13 cellular contexts compared by ENCODE assay signal in the genomic region with DNA sequence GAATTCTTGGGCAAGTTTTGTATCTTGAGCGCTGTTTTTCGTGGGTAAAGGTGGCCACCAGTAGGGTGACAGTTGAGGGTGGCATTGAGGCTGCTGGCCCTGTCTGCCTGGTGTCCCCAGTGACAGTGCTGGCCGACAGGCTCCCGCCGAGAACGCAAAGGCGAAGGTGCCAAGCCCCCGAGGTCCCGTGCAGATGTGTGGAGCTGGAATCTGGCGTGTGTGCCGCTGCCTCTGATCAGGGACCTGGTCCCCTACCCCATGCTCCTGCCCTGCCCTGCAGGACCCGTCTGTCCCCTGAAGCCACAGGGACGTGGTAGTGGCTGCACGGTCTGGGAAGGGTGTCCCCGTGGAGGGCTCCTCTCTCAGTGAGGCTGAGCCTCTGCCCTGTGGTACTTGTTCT. TPM values are rescaled to one million over a fixed set of nuclear protein-coding genes. Genes with fewer than 3 reads are reported as not detected.
DNase-seq lines count a peak whose midpoint lies in the region; ATAC-seq lines count a peak whose summit lies in the region.
"Had no signal": no experiment of that assay in that cellular context is flagged by ENCODE, and none has a peak within 500 bp of the region (broad histone marks: within the 10 kb centered on the region; RNA-seq: fewer than 3 reads in every experiment).

No MANE protein-coding gene starts in this region.

- peak overlapping the region; percentile 67 for H3K27ac Mint-ChIP-seq in stimulated activated naive CD8-positive, alpha-beta T cell treated with anti-CD3 and anti-CD28 coated beads, Interleukin-15, Interleukin-2, amounts not matched to agents 100 ng/mL and 50 ng/mL, for 24 hours
- no peak overlapping the region for H3K27ac Mint-ChIP-seq in stimulated activated naive CD8-positive, alpha-beta T cell treated with anti-CD3 and anti-CD28 coated beads, Interleukin-15, amount 100 ng/mL, for 72 hours
- H3K27ac Mint-ChIP-seq in activated T-helper 17 cell treated with anti-CD3 and anti-CD28 coated beads, Interleukin-2, amount 50 U/mL, for 72 hours, result no peak overlapping the region
- peak overlapping the region in 5 of 6 donors; percentile 22 to 82 (median 67) for H3K27ac Mint-ChIP-seq in naive B cell

- no peak for ATAC-seq in stimulated activated naive CD8-positive, alpha-beta T cell treated with anti-CD3 and anti-CD28 coated beads, Interleukin-15, amount 100 ng/mL, for 72 hours
- no peak for ATAC-seq in activated T-helper 17 cell treated with anti-CD3 and anti-CD28 coated beads, Interleukin-2, amount 50 U/mL, for 72 hours (replicated peaks)
- ATAC-seq in naive B cell (ENCODE audit: low read depth in 2 of 2) (no peak), HG03521 (IDR thresholded peaks at IDR 0.05; ENCODE audit: unreplicated experiment) (no peak), GM21447 (IDR thresholded peaks at IDR 0.05; ENCODE audit: unreplicated experiment) (no peak), HG02885 (IDR thresholded peaks at IDR 0.05; ENCODE audit: poor library complexity, unreplicated experiment) (no peak), GM18511 (IDR thresholded peaks at IDR 0.05; ENCODE audit: unreplicated experiment) (no peak)
- ATAC-seq: pancreas had no signal

- no peaks in the 10 kb centered on the region for H3K9me3 Mint-ChIP-seq in stimulated activated naive CD8-positive, alpha-beta T cell treated with anti-CD3 and anti-CD28 coated beads, Interleukin-15, Interleukin-2, amounts not matched to agents 100 ng/mL and 50 ng/mL, for 24 hours
- H3K9me3 Mint-ChIP-seq in stimulated activated naive CD8-positive, alpha-beta T cell treated with anti-CD3 and anti-CD28 coated beads, Interleukin-15, amount 100 ng/mL, for 72 hours, result no peaks in the 10 kb centered on the region
- H3K9me3 Mint-ChIP-seq in activated T-helper 17 cell treated with anti-CD3 and anti-CD28 coated beads, Interleukin-2, amount 50 U/mL, for 72 hours, result no peaks in the 10 kb centered on the region
- no peaks in the 10 kb centered on the region for H3K9me3 Mint-ChIP-seq in naive B cell

- no peak for DNase-seq in stimulated activated naive CD8-positive, alpha-beta T cell treated with anti-CD3 and anti-CD28 coated beads, Interleukin-15, amount 100 ng/mL, for 72 hours
- no peak for DNase-seq in naive B cell
- DNase-seq: AML-193, dorsolateral prefrontal cortex, NCI-H1694 treated with DMSO at 0.1 percent for 48 hours, NCI-H69 had no signal

- peaks cover 31% of the 10 kb centered on the region for H3K4me1 Mint-ChIP-seq in stimulated activated naive CD8-positive, alpha-beta T cell treated with anti-CD3 and anti-CD28 coated beads, Interleukin-15, Interleukin-2, amounts not matched to agents 100 ng/mL and 50 ng/mL, for 24 hours (ENCODE audit: low read depth)
- H3K4me1 Mint-ChIP-seq in stimulated activated naive CD8-positive, alpha-beta T cell treated with anti-CD3 and anti-CD28 coated beads, Interleukin-15, amount 100 ng/mL, for 72 hours, result peaks cover 42% of the 10 kb centered on the region
- H3K4me1 Mint-ChIP-seq in activated T-helper 17 cell treated with anti-CD3 and anti-CD28 coated beads, Interleukin-2, amount 50 U/mL, for 72 hours, result no peaks in the 10 kb centered on the region
- peaks cover 27 to 47% (median 35%) of the 10 kb centered on the region in 3 donors for H3K4me1 Mint-ChIP-seq in naive B cell

- no peaks in the 10 kb centered on the region for H3K27me3 Mint-ChIP-seq in stimulated activated naive CD8-positive, alpha-beta T cell treated with anti-CD3 and anti-CD28 coated beads, Interleukin-15, Interleukin-2, amounts not matched to agents 100 ng/mL and 50 ng/mL, for 24 hours
- no peaks in the 10 kb centered on the region for H3K27me3 Mint-ChIP-seq in stimulated activated naive CD8-positive, alpha-beta T cell treated with anti-CD3 and anti-CD28 coated beads, Interleukin-15, amount 100 ng/mL, for 72 hours
- no peaks in the 10 kb centered on the region for H3K27me3 Mint-ChIP-seq in activated T-helper 17 cell treated with anti-CD3 and anti-CD28 coated beads, Interleukin-2, amount 50 U/mL, for 72 hours
- H3K27me3 Mint-ChIP-seq in naive B cell, result no peaks in the 10 kb centered on the region

- peak overlapping the region; percentile 47 for H3K4me3 Mint-ChIP-seq in stimulated activated naive CD8-positive, alpha-beta T cell treated with anti-CD3 and anti-CD28 coated beads, Interleukin-15, Interleukin-2, amounts not matched to agents 100 ng/mL and 50 ng/mL, for 24 hours
- peak overlapping the region in 1 of 2 donors; percentile 35 for H3K4me3 Mint-ChIP-seq in stimulated activated naive CD8-positive, alpha-beta T cell treated with anti-CD3 and anti-CD28 coated beads, Interleukin-15, amount 100 ng/mL, for 72 hours
- peak overlapping the region; percentile 90 for H3K4me3 Mint-ChIP-seq in activated T-helper 17 cell treated with anti-CD3 and anti-CD28 coated beads, Interleukin-2, amount 50 U/mL, for 72 hours
- peak overlapping the region; percentile 15 to 97 (median 71) for H3K4me3 Mint-ChIP-seq in naive B cell

- H3K36me3 Mint-ChIP-seq in stimulated activated naive CD8-positive, alpha-beta T cell treated with anti-CD3 and anti-CD28 coated beads, Interleukin-15, Interleukin-2, amounts not matched to agents 100 ng/mL and 50 ng/mL, for 24 hours (ENCODE audit: low read depth), result peaks cover 45% of the 10 kb centered on the region
- peaks cover 76% of the 10 kb centered on the region for H3K36me3 Mint-ChIP-seq in activated T-helper 17 cell treated with anti-CD3 and anti-CD28 coated beads, Interleukin-2, amount 50 U/mL, for 72 hours (ENCODE audit: low read depth)
- H3K36me3 Mint-ChIP-seq in naive B cell, result peaks cover 5 to 7% of the 10 kb centered on the region in 2 donors

RNA-seq across cellular contexts. Expression of gene UBE2I, which starts 3.5 kb away (rescaled TPM):
- total RNA-seq in activated T-helper 17 cell treated with anti-CD3 and anti-CD28 coated beads, Interleukin-2, amount 50 U/mL, for 72 hours, result 100 to 1,000 TPM; 204 to 206 TPM
- polyA plus RNA-seq in naive B cell (ENCODE audit: low read depth in 6 of 6), result 100 to 1,000 TPM in 5 of 6 donors, 10 to 100 TPM in 1; 99.5 to 121 (median 114) TPM

RNA-seq across cellular contexts. Expression of gene BAIAP3, which starts 20.5 kb away (rescaled TPM):
- total RNA-seq in activated T-helper 17 cell treated with anti-CD3 and anti-CD28 coated beads, Interleukin-2, amount 50 U/mL, for 72 hours, result 1 to 10 TPM in 1 of 2 donors, under 1 TPM in 1; 0.71 to 2.2 TPM
- 1 to 10 TPM in 1 of 6 donors, under 1 TPM in 4, not detected in 1; 0.20 to 1.3 (median 0.67) TPM for polyA plus RNA-seq in naive B cell (ENCODE audit: low read depth in 6 of 6)

RNA-seq across cellular contexts. Expression of gene TSR3, which starts 38.8 kb away (rescaled TPM):
- total RNA-seq in activated T-helper 17 cell treated with anti-CD3 and anti-CD28 coated beads, Interleukin-2, amount 50 U/mL, for 72 hours, result 10 to 100 TPM; 36.7 to 64.2 TPM
- 100 to 1,000 TPM in 3 of 6 donors, 10 to 100 TPM in 3; 87.9 to 103 (median 99.1) TPM for polyA plus RNA-seq in naive B cell (ENCODE audit: low read depth in 6 of 6)

RNA-seq across cellular contexts. Expression of gene GNPTG, which starts 38.8 kb away (rescaled TPM):
- 10 to 100 TPM; 22.6 to 24.4 TPM for total RNA-seq in activated T-helper 17 cell treated with anti-CD3 and anti-CD28 coated beads, Interleukin-2, amount 50 U/mL, for 72 hours
- polyA plus RNA-seq in naive B cell (ENCODE audit: low read depth in 6 of 6), result 10 to 100 TPM; 39.7 to 52.1 (median 44.6) TPM

RNA-seq across cellular contexts. Expression of gene TPSD1, which starts 57.0 kb away (rescaled TPM):
- not detected for total RNA-seq in activated T-helper 17 cell treated with anti-CD3 and anti-CD28 coated beads, Interleukin-2, amount 50 U/mL, for 72 hours
- not detected for polyA plus RNA-seq in naive B cell (ENCODE audit: low read depth in 6 of 6)

Comparison
In these comparisons a context has a peak if more than half of its experiments do, and no peak if none do; other contexts are left out.
1. H3K27ac Mint-ChIP-seq: peak in stimulated activated naive CD8-positive, alpha-beta T cell treated with anti-CD3 and anti-CD28 coated beads, Interleukin-15, Interleukin-2, amounts not matched to agents 100 ng/mL and 50 ng/mL, for 24 hours (single experiment) and naive B cell (5 of 6); none in stimulated activated naive CD8-positive, alpha-beta T cell treated with anti-CD3 and anti-CD28 coated beads, Interleukin-15, amount 100 ng/mL, for 72 hours (0 of 2) and activated T-helper 17 cell treated with anti-CD3 and anti-CD28 coated beads, Interleukin-2, amount 50 U/mL, for 72 hours (single experiment).